2 cellular contexts compared by ENCODE assay signal in the genomic region with DNA sequence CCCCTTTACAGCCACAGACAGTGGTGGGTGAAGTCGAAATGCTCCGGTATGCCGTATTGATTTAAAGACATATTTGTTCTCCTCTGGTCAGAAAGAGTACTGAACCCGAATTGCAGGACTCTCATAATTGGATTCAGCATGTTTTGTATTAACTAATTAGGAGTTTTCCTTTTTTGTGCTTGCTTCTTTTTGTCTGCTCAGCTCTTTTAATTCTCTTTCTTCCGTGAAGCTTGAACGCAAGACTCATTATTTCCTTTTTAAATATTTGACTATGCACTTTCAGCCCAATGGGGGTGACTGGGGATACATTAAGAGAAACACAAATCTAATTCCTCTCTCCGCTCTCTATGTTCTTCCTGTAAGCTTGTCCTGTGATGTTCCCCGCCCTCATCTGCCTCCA.
TF ChIP-seq lines count a peak whose summit lies in the region.

No MANE protein-coding gene starts in this region.

TF ChIP-seq in IMR-90, 13 proteins besides CTCF, POLR2A, EP300 and RAD21:
- TF ChIP-seq MAFK (IDR thresholded peaks at IDR 0.05; ENCODE audit: low read depth, low read length) = peak; percentile 35; the same call in 1 of the 2 replicates
- no peak for TF ChIP-seq NFE2L2 (IDR thresholded peaks at IDR 0.05; ENCODE audit: low read depth, low read length)
TF ChIP-seq in IMR-90: peak in this region for 1.

TF ChIP-seq in H1, 55 proteins besides CTCF, POLR2A, EP300 and RAD21:
- no peak for TF ChIP-seq RFX5 (IDR thresholded peaks at IDR 0.05; ENCODE audit: borderline replicate concordance, low read depth, low read length)
- TF ChIP-seq CBX8 (IDR thresholded peaks at IDR 0.05; ENCODE audit: borderline replicate concordance, low read depth, low read length) = no peak
- no peak for TF ChIP-seq CTBP2 (IDR thresholded peaks at IDR 0.05; ENCODE audit: borderline replicate concordance, insufficient read depth, insufficient read length, low read length)
- TF ChIP-seq TAF1 (IDR thresholded peaks at IDR 0.05; ENCODE audit: low read depth, low read length) = no peak
- no peak for TF ChIP-seq SIRT6 (IDR thresholded peaks at IDR 0.05; ENCODE audit: low read length)
- no peak for TF ChIP-seq RXRA (IDR thresholded peaks at IDR 0.05; ENCODE audit: insufficient read depth, low read depth, low read length)
- no peak for TF ChIP-seq HDAC2 (IDR thresholded peaks at IDR 0.05; ENCODE audit: borderline replicate concordance in 1 of 2, low read depth in 2 of 2, low read length in 2 of 2)
- no peak for TF ChIP-seq CHD2 (IDR thresholded peaks at IDR 0.05; ENCODE audit: low read length)
- TF ChIP-seq EZH2 (IDR thresholded peaks at IDR 0.05; ENCODE audit: low read depth, low read length, severe bottlenecking) = no peak
